ENCODE assay signal across 1 cellular context in genomic region chr1:221711156-221711577, GRCh38.
TF ChIP-seq lines count a peak whose summit lies in the region.

No MANE protein-coding gene starts in this region.

TF ChIP-seq in GM12878, 131 proteins besides CTCF, POLR2A, EP300 and RAD21:
- TF ChIP-seq ZNF384 (IDR thresholded peaks at IDR 0.05; ENCODE audit: borderline replicate concordance, low read depth, low read length) = no peak
- no peak for TF ChIP-seq TAF1 (IDR thresholded peaks at IDR 0.05; ENCODE audit: borderline replicate concordance, low read depth, low read length)
- TF ChIP-seq, protein P1, sequence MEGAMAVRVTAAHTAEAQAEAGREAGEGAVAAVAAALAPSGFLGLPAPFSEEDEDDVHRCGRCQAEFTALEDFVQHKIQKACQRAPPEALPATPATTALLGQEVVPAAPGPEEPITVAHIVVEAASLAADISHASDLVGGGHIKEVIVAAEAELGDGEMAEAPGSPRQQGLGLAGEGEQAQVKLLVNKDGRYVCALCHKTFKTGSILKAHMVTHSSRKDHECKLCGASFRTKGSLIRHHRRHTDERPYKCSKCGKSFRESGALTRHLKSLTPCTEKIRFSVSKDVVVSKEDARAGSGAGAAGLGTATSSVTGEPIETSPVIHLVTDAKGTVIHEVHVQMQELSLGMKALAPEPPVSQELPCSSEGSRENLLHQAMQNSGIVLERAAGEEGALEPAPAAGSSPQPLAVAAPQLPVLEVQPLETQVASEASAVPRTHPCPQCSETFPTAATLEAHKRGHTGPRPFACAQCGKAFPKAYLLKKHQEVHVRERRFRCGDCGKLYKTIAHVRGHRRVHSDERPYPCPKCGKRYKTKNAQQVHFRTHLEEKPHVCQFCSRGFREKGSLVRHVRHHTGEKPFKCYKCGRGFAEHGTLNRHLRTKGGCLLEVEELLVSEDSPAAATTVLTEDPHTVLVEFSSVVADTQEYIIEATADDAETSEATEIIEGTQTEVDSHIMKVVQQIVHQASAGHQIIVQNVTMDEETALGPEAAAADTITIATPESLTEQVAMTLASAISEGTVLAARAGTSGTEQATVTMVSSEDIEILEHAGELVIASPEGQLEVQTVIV (IDR thresholded peaks at IDR 0.05; ENCODE audit: borderline replicate concordance, partially characterized antibody) = no peak
- TF ChIP-seq, protein P2, sequence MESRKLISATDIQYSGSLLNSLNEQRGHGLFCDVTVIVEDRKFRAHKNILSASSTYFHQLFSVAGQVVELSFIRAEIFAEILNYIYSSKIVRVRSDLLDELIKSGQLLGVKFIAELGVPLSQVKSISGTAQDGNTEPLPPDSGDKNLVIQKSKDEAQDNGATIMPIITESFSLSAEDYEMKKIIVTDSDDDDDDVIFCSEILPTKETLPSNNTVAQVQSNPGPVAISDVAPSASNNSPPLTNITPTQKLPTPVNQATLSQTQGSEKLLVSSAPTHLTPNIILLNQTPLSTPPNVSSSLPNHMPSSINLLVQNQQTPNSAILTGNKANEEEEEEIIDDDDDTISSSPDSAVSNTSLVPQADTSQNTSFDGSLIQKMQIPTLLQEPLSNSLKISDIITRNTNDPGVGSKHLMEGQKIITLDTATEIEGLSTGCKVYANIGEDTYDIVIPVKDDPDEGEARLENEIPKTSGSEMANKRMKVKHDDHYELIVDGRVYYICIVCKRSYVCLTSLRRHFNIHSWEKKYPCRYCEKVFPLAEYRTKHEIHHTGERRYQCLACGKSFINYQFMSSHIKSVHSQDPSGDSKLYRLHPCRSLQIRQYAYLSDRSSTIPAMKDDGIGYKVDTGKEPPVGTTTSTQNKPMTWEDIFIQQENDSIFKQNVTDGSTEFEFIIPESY (IDR thresholded peaks at IDR 0.05) = no peak
- no peak for TF ChIP-seq IRF5 (IDR thresholded peaks at IDR 0.05; ENCODE audit: borderline replicate concordance)
- no peak for TF ChIP-seq SREBF2 (IDR thresholded peaks at IDR 0.05; ENCODE audit: low read length)
- no peak for TF ChIP-seq RFX5 (IDR thresholded peaks at IDR 0.05; ENCODE audit: low read depth, low read length)
- no peak for TF ChIP-seq RUNX3 (IDR thresholded peaks at IDR 0.05; ENCODE audit: low read length)
- no peak for TF ChIP-seq CBFB (IDR thresholded peaks at IDR 0.05; ENCODE audit: low read depth)
- TF ChIP-seq CBX5 (IDR thresholded peaks at IDR 0.05; ENCODE audit: low read depth) = no peak
- TF ChIP-seq SRF (IDR thresholded peaks at IDR 0.05; ENCODE audit: low read depth in 2 of 2, low read length in 2 of 2) = no peak
- TF ChIP-seq MYC (IDR thresholded peaks at IDR 0.05; ENCODE audit: insufficient read depth, insufficient read length, insufficient replicate concordance, low read length, severe bottlenecking) = no peak
- no peak for TF ChIP-seq TCF7 (IDR thresholded peaks at IDR 0.05; ENCODE audit: borderline replicate concordance)
- no peak for TF ChIP-seq BMI1 (IDR thresholded peaks at IDR 0.05; ENCODE audit: borderline replicate concordance)
- TF ChIP-seq ZBED1 (IDR thresholded peaks at IDR 0.05; ENCODE audit: borderline replicate concordance) = no peak
- TF ChIP-seq NR2C1 (IDR thresholded peaks at IDR 0.05) = no peak
- TF ChIP-seq SREBF1 (IDR thresholded peaks at IDR 0.05; ENCODE audit: low read length) = no peak
